In genomic region chr7:108012499-108013430, GRCh38 we compare ENCODE assay signal across 1 cellular context.
TF ChIP-seq lines count a peak whose summit lies in the region.

No MANE protein-coding gene starts in this region.

TF ChIP-seq in IMR-90, 13 proteins besides CTCF, POLR2A, EP300 and RAD21 (continued from another document):
- TF ChIP-seq MAFK (IDR thresholded peaks at IDR 0.05; ENCODE audit: low read depth, low read length), result peak; percentile 94
- 0 out of 2 replicates have a peak, but pooled peaks have one; percentile 10 for TF ChIP-seq FOS (IDR thresholded peaks at IDR 0.05; ENCODE audit: low read depth, low read length)
- no peak for TF ChIP-seq CHD1 (IDR thresholded peaks at IDR 0.05; ENCODE audit: low read depth, low read length)
- 0 out of 2 replicates have a peak, but pooled peaks have one; percentile 6 for TF ChIP-seq RFX5 (IDR thresholded peaks at IDR 0.05; ENCODE audit: low read depth, low read length)
